21 cellular contexts compared by ENCODE assay signal in genomic region chr3:195109098-195109657, GRCh38.
A peak's percentile ranks its signal among the peaks of the same experiment; 100 is the strongest.
DNase-seq lines count a peak whose midpoint lies in the region; ATAC-seq, FAIRE-seq and TF ChIP-seq lines count a peak whose summit lies in the region.
"Had no signal": no experiment of that assay in that cellular context is flagged by ENCODE, and none has a peak within 500 bp of the region (broad histone marks: within the 10 kb centered on the region; RNA-seq: fewer than 3 reads in every experiment).

No MANE protein-coding gene starts in this region.

- TF ChIP-seq CTCF in kidney (IDR thresholded peaks at IDR 0.05; ENCODE audit: borderline replicate concordance, extremely low read depth, insufficient read depth) (no peak), lower leg skin (IDR thresholded peaks at IDR 0.05) (no peak)

- H3K9me3 ChIP-seq in kidney (ENCODE audit: control insufficient read depth in 1 of 2, low read length in 2 of 2), result no peaks in the 10 kb centered on the region
- H3K9me3 ChIP-seq: BE2C had no signal

- H3K36me3 ChIP-seq in kidney (ENCODE audit: control insufficient read depth in 1 of 2, insufficient read depth in 2 of 2, low read length in 2 of 2), result no peaks in the 10 kb centered on the region
- H3K36me3 ChIP-seq: BE2C had no signal

- H3K9ac ChIP-seq in kidney (ENCODE audit: low read length in 2 of 2), result no peak overlapping the region
- H3K9ac ChIP-seq: KMS-11 had no signal

- DNase-seq in GM12892 (ENCODE audit: insufficient read length), result no peak
- DNase-seq in HTR-8/SVneo (ENCODE audit: insufficient read length, low spot score), result no peak
- DNase-seq in kidney, result peak; percentile 21
- DNase-seq in sciatic nerve (ENCODE audit: low spot score), result peak; percentile 32
- DNase-seq in activated T-cell treated with anti-CD3 and anti-CD28 coated beads for 4 hours, result no peak
- no peak for DNase-seq in lower leg skin (ENCODE audit: low spot score in 2 of 2)
- DNase-seq in NCI-H524 (lab: John Stamatoyannopoulos, UW), result no peak
- DNase-seq: BE2C, DMS53, GDM1, HFFc6, NCI-H1092 treated with DMSO at 0.1 percent for 48 hours, NCI-H1436 treated with DMSO at 0.1 percent for 48 hours, NCI-H2029, NCI-H526 treated with DMSO at 0.1 percent for 48 hours, OCI-M1, SHP77 treated with DMSO at 0.1 percent for 48 hours had no signal

- intact Hi-C loops in kidney (cut with DNase I) (loop anchor here (10.0 kb wide), 1 partner anchor 424 kb away; the partner anchor contains the start of gene FAM43A), sciatic nerve (cut with DNase I) (no loop called here), lower leg skin (cut with DNase I; ENCODE audit: low total_unique reads) (loop anchor here (5.0 to 10.0 kb wide), 2 partner anchors 146 to 427 kb away; no protein-coding TSS in a partner anchor)

- peaks cover 0 to 8% of the 10 kb centered on the region in 2 donors for H3K4me1 ChIP-seq in kidney (ENCODE audit: control insufficient read depth in 1 of 2, insufficient read depth in 1 of 2, low read depth in 1 of 2, low read length in 2 of 2)

- TF ChIP-seq POLR2A in GM12892 (IDR thresholded peaks at IDR 0.05; ENCODE audit: low read depth, low read length) (no peak), lower leg skin (IDR thresholded peaks at IDR 0.05) (no peak)

- H3K27ac ChIP-seq in kidney (ENCODE audit: low read depth in 2 of 2, low read length in 2 of 2), result no peak overlapping the region
- H3K27ac ChIP-seq: KMS-11, SK-N-MC had no signal

- H3K4me3 ChIP-seq in kidney (ENCODE audit: low read length in 2 of 2), result no peak overlapping the region
- H3K4me3 ChIP-seq in lower leg skin (ENCODE audit: low read depth, poor library complexity, severe bottlenecking), result no peak overlapping the region
- H3K4me3 ChIP-seq: SK-N-MC had no signal

- FAIRE-seq in GM12892 (lab: Jason Lieb, UNC), result peak; percentile 24
- FAIRE-seq in HTR-8/SVneo (lab: Jason Lieb, UNC), result peak; percentile 95
- FAIRE-seq in kidney (lab: Jason Lieb, UNC), result no peak
- FAIRE-seq: D721Med, H54 had no signal

- WGBS in lower leg skin, 2 donors, result 82 to 88% methylated on average over 10 of the region's 10 CpGs

- ATAC-seq in sciatic nerve, result no peak

Comparison
In these comparisons a context has a peak if more than half of its experiments do, and no peak if none do; other contexts are left out.
1. DNase-seq: peak in kidney (single experiment) and sciatic nerve (single experiment); none in GM12892 (single experiment), HTR-8/SVneo (single experiment), activated T-cell treated with anti-CD3 and anti-CD28 coated beads for 4 hours (single experiment), lower leg skin (0 of 2) and NCI-H524 (0 of 2).